Comparison of ENCODE assay signal across 34 cellular contexts in genomic region chr17:33575046-33575445, GRCh38.
"Had no signal": no experiment of that assay in that cellular context is flagged by ENCODE, and none has a peak within 500 bp of the region (broad histone marks: within the 10 kb centered on the region; RNA-seq: fewer than 3 reads in every experiment).

No MANE protein-coding gene starts in this region.

- ATAC-seq: activated CD8-positive, alpha-beta T cell treated with anti-CD3 and anti-CD28 coated beads for 36 hours; activated naive CD8-positive, alpha-beta T cell treated with anti-CD3 and anti-CD28 coated beads, Interleukin-2, amount 50 U/mL, for 24 hours had no signal

- H3K27ac Mint-ChIP-seq: activated B cell treated with CpG ODN at 0.5 μM for 24 hours; activated CD4-positive, alpha-beta memory T cell treated with anti-CD3 and anti-CD28 coated beads for 36 hours; activated CD4-positive, alpha-beta T cell treated with anti-CD3 and anti-CD28 coated beads, Interleukin-2, amount 10 ng/mL, durations not matched to agents 24 days and 14 days; activated CD8-positive, alpha-beta T cell treated with anti-CD3 and anti-CD28 coated beads for 36 hours; activated naive CD4-positive, alpha-beta T cell treated with anti-CD3 and anti-CD28 coated beads, Interleukin-2, amount 10 ng/mL, durations not matched to agents 7 days and 5 days; activated naive CD4-positive, alpha-beta T cell treated with anti-CD3 and anti-CD28 coated beads, Interleukin-2, amount 50 U/mL, for 24 hours; activated naive CD8-positive, alpha-beta T cell; activated naive CD8-positive, alpha-beta T cell treated with anti-CD3 and anti-CD28 coated beads, Interleukin-2, amount 10 ng/mL, durations not matched to agents 7 days and 5 days; activated naive CD8-positive, alpha-beta T cell treated with anti-CD3 and anti-CD28 coated beads, Interleukin-2, amount 50 U/mL, for 24 hours; activated T-helper 2 cell treated with anti-CD3 and anti-CD28 coated beads, Interferon-gamma antibody, Interleukin-2, Interleukin-4, amounts not matched to agents 10 μg/mL and 5 μg/mL and 100 μg/mL, durations not matched to agents 14 hours and 24 hours and 36 hours; brain; T-helper 1 cell treated with Interleukin-12 subunit alpha and Interleukin-12 subunit beta and Interleukin-4 antibody, amounts not matched to agents 30 μg/mL and 1 μg/mL, for 36 hours; T-helper 2 cell treated with Interferon-gamma antibody and Interleukin-4, amounts not matched to agents 5 μg/mL and 100 μg/mL, for 36 hours had no signal

- H3K4me3 ChIP-seq: ascending aorta, cardiac muscle cell had no signal

- H3K27ac ChIP-seq: ascending aorta, cardiac muscle cell, VCaP had no signal

- H3K36me3 Mint-ChIP-seq: activated CD4-positive, alpha-beta memory T cell treated with anti-CD3 and anti-CD28 coated beads for 36 hours; activated naive CD4-positive, alpha-beta T cell treated with anti-CD3 and anti-CD28 coated beads, Interleukin-2, amount 10 ng/mL, durations not matched to agents 7 days and 5 days; activated naive CD4-positive, alpha-beta T cell treated with anti-CD3 and anti-CD28 coated beads, Interleukin-2, amount 50 U/mL, for 24 hours; activated naive CD8-positive, alpha-beta T cell; activated naive CD8-positive, alpha-beta T cell treated with anti-CD3 and anti-CD28 coated beads, Interleukin-2, amount 10 ng/mL, durations not matched to agents 7 days and 5 days; brain had no signal

- DNase-seq: activated B cell treated with CpG ODN at 0.5 μM for 24 hours; activated CD4-positive, alpha-beta memory T cell treated with anti-CD3 and anti-CD28 coated beads for 36 hours; activated CD4-positive, alpha-beta T cell treated with anti-CD3 and anti-CD28 coated beads for 4 hours; activated CD4-positive, alpha-beta T cell treated with anti-CD3 and anti-CD28 coated beads, Interleukin-2, amount 10 ng/mL, durations not matched to agents 24 days and 14 days; activated CD4-positive, alpha-beta T cell treated with anti-CD3 and anti-CD28 coated beads, Interleukin-2, amount 50 U/mL, for 1 hour; activated CD4-positive, alpha-beta T cell treated with anti-CD3 and anti-CD28 coated beads, Interleukin-2, amount 50 U/mL, for 4 hours; activated CD4-positive, CD25-positive, alpha-beta regulatory T cell treated with anti-CD3 and anti-CD28 coated beads, Interleukin-2, amount 50 U/mL, for 72 hours; activated CD8-positive, alpha-beta memory T cell treated with anti-CD3 and anti-CD28 coated beads, Interleukin-2, amount 50 U/mL, for 4 hours; activated CD8-positive, alpha-beta T cell treated with anti-CD3 and anti-CD28 coated beads for 36 hours; activated effector memory CD4-positive, alpha-beta T cell treated with Interleukin-2 at 50 U/mL for 16 hours; activated gamma-delta T cell; activated naive CD4-positive, alpha-beta T cell treated with anti-CD3 and anti-CD28 coated beads, Interleukin-2, amount 10 ng/mL, durations not matched to agents 7 days and 5 days; activated naive CD4-positive, alpha-beta T cell treated with Interleukin-2 at 50 U/mL for 16 hours; activated naive CD8-positive, alpha-beta T cell treated with anti-CD3 and anti-CD28 coated beads, Interleukin-2, amount 10 ng/mL, durations not matched to agents 7 days and 5 days; activated naive CD8-positive, alpha-beta T cell treated with anti-CD3 and anti-CD28 coated beads, Interleukin-2, amount 50 U/mL, for 24 hours; activated T-cell treated with anti-CD3 and anti-CD28 coated beads for 4 hours; activated T-cell treated with anti-CD3 and anti-CD28 coated beads, Interleukin-2, amount 50 U/mL, for 1 hour; activated T-cell treated with anti-CD3 and anti-CD28 coated beads, Interleukin-2, amount 50 U/mL, for 48 hours; amygdala; anterior cingulate cortex; caudate nucleus; cerebellar nuclear complex; T-helper 2 cell; T-helper 9 cell had no signal

- H3K4me1 Mint-ChIP-seq: activated B cell treated with CpG ODN at 0.5 μM for 24 hours; activated CD4-positive, alpha-beta T cell treated with anti-CD3 and anti-CD28 coated beads, Interleukin-2, amount 10 ng/mL, durations not matched to agents 24 days and 14 days; activated naive CD4-positive, alpha-beta T cell treated with anti-CD3 and anti-CD28 coated beads, Interleukin-2, amount 10 ng/mL, durations not matched to agents 7 days and 5 days; activated naive CD4-positive, alpha-beta T cell treated with anti-CD3 and anti-CD28 coated beads, Interleukin-2, amount 50 U/mL, for 24 hours; activated naive CD8-positive, alpha-beta T cell treated with anti-CD3 and anti-CD28 coated beads, Interleukin-2, amount 10 ng/mL, durations not matched to agents 7 days and 5 days; activated naive CD8-positive, alpha-beta T cell treated with anti-CD3 and anti-CD28 coated beads, Interleukin-2, amount 50 U/mL, for 24 hours; central memory CD8-positive, alpha-beta T cell had no signal

- H3K36me3 ChIP-seq: ascending aorta, cardiac muscle cell had no signal

- H3K9me3 Mint-ChIP-seq: activated B cell treated with CpG ODN at 0.5 μM for 24 hours; activated CD4-positive, alpha-beta memory T cell treated with anti-CD3 and anti-CD28 coated beads for 36 hours; activated CD8-positive, alpha-beta T cell treated with anti-CD3 and anti-CD28 coated beads for 36 hours; activated naive CD4-positive, alpha-beta T cell treated with anti-CD3 and anti-CD28 coated beads, Interleukin-2, amount 50 U/mL, for 24 hours; activated naive CD8-positive, alpha-beta T cell treated with anti-CD3 and anti-CD28 coated beads, Interleukin-2, amount 10 ng/mL, durations not matched to agents 7 days and 5 days; activated naive CD8-positive, alpha-beta T cell treated with anti-CD3 and anti-CD28 coated beads, Interleukin-2, amount 50 U/mL, for 24 hours; activated T-helper 2 cell treated with anti-CD3 and anti-CD28 coated beads, Interferon-gamma antibody, Interleukin-2, Interleukin-4, amounts not matched to agents 10 μg/mL and 5 μg/mL and 100 μg/mL, durations not matched to agents 14 hours and 24 hours and 36 hours; central memory CD8-positive, alpha-beta T cell; T-helper 1 cell treated with Interleukin-12 subunit alpha and Interleukin-12 subunit beta and Interleukin-4 antibody, amounts not matched to agents 30 μg/mL and 1 μg/mL, for 36 hours; T-helper 2 cell treated with Interferon-gamma antibody and Interleukin-4, amounts not matched to agents 5 μg/mL and 100 μg/mL, for 36 hours had no signal

- H3K27me3 Mint-ChIP-seq: activated CD4-positive, alpha-beta T cell treated with anti-CD3 and anti-CD28 coated beads, Interleukin-2, amount 10 ng/mL, durations not matched to agents 24 days and 14 days; activated naive CD4-positive, alpha-beta T cell treated with anti-CD3 and anti-CD28 coated beads, Interleukin-2, amount 10 ng/mL, durations not matched to agents 7 days and 5 days had no signal

- H3K27me3 ChIP-seq: ascending aorta, cardiac muscle cell had no signal

- H3K4me3 Mint-ChIP-seq: activated B cell treated with CpG ODN at 0.5 μM for 24 hours; activated CD4-positive, alpha-beta memory T cell treated with anti-CD3 and anti-CD28 coated beads for 36 hours; activated CD4-positive, alpha-beta T cell treated with anti-CD3 and anti-CD28 coated beads, Interleukin-2, amount 10 ng/mL, durations not matched to agents 24 days and 14 days; activated CD8-positive, alpha-beta T cell treated with anti-CD3 and anti-CD28 coated beads for 36 hours; activated naive CD4-positive, alpha-beta T cell treated with anti-CD3 and anti-CD28 coated beads, Interleukin-2, amount 10 ng/mL, durations not matched to agents 7 days and 5 days; activated naive CD4-positive, alpha-beta T cell treated with anti-CD3 and anti-CD28 coated beads, Interleukin-2, amount 50 U/mL, for 24 hours; activated naive CD8-positive, alpha-beta T cell; activated naive CD8-positive, alpha-beta T cell treated with anti-CD3 and anti-CD28 coated beads, Interleukin-2, amount 10 ng/mL, durations not matched to agents 7 days and 5 days; activated naive CD8-positive, alpha-beta T cell treated with anti-CD3 and anti-CD28 coated beads, Interleukin-2, amount 50 U/mL, for 24 hours; brain; central memory CD8-positive, alpha-beta T cell; T-helper 1 cell treated with Interleukin-12 subunit alpha and Interleukin-12 subunit beta and Interleukin-4 antibody, amounts not matched to agents 30 μg/mL and 1 μg/mL, for 36 hours; T-helper 2 cell treated with Interferon-gamma antibody and Interleukin-4, amounts not matched to agents 5 μg/mL and 100 μg/mL, for 36 hours had no signal

- H3K4me1 ChIP-seq: ascending aorta had no signal

- H3K9me3 ChIP-seq: ascending aorta had no signal
